Comparison of ENCODE assay signal across 25 cellular contexts in genomic region chr7:105289704-105290103, GRCh38.
DNase-seq lines count a peak whose midpoint lies in the region; ATAC-seq and TF ChIP-seq lines count a peak whose summit lies in the region.
"Had no signal": no experiment of that assay in that cellular context is flagged by ENCODE, and none has a peak within 500 bp of the region (broad histone marks: within the 10 kb centered on the region; RNA-seq: fewer than 3 reads in every experiment).

No MANE protein-coding gene starts in this region.

- ATAC-seq in activated CD4-positive, CD25-positive, alpha-beta regulatory T cell treated with anti-CD3 and anti-CD28 coated beads, Interleukin-2, amount 50 U/mL, for 24 hours = peak; percentile 89 to 92
- ATAC-seq in GM19397 (IDR thresholded peaks at IDR 0.05; ENCODE audit: unreplicated experiment) = no peak
- ATAC-seq: naive thymus-derived CD4-positive, alpha-beta T cell; right lobe of liver; stimulated activated memory B cell treated with anti-CD40 and anti-IgM and Interleukin-4, amounts not matched to agents 10 μg/mL and 1 μg/mL and 100 μg/mL, for 72 hours; T-helper 17 cell had no signal

- peak overlapping the region in 2 of 8 donors; percentile 0 to 42 for H3K4me3 Mint-ChIP-seq in CD4-positive, alpha-beta memory T cell
- no peak overlapping the region for H3K4me3 Mint-ChIP-seq in activated CD4-positive, alpha-beta memory T cell treated with anti-CD3 and anti-CD28 coated beads, Interleukin-2, amount 10 ng/mL, durations not matched to agents 7 days and 5 days
- no peak overlapping the region for H3K4me3 Mint-ChIP-seq in nephron
- H3K4me3 Mint-ChIP-seq: stimulated activated memory B cell treated with anti-CD40 and anti-IgM and Interleukin-4, amounts not matched to agents 10 μg/mL and 1 μg/mL and 100 μg/mL, for 72 hours; T-helper 17 cell had no signal

- H3K27me3 ChIP-seq in CD4-positive, alpha-beta memory T cell (ENCODE audit: insufficient read depth, low read length) = no peaks in the 10 kb centered on the region
- H3K27me3 ChIP-seq: BE2C, Peyer's patch, right lobe of liver, SJSA1, transverse colon had no signal

- intact Hi-C loops in CD4-positive, alpha-beta memory T cell (cut with micrococcal nuclease) = no loop called here

- POLR2A ChIA-PET in CD4-positive, alpha-beta memory T cell (lab: Charles Lee; ENCODE audit: partially characterized antibody) = interaction anchor here (1.2 kb wide), 1 partner anchor 17 kb away, joined by 3 read pairs; no protein-coding TSS in a partner anchor
- POLR2A ChIA-PET in activated CD4-positive, alpha-beta memory T cell treated with anti-CD3 and anti-CD28 coated beads, Interleukin-2, amount 10 ng/mL, durations not matched to agents 7 days and 5 days (lab: Charles Lee) = interaction anchor here (1.2 to 1.4 kb wide), 2 partner anchors 10 to 25 kb away, joined by 3 to 6 read pairs; no protein-coding TSS in a partner anchor

- no peaks in the 10 kb centered on the region for H3K36me3 ChIP-seq in CD4-positive, alpha-beta memory T cell (ENCODE audit: insufficient read depth, low read length)
- H3K36me3 ChIP-seq: BE2C, Peyer's patch, right lobe of liver, SJSA1, transverse colon had no signal

- no peak for TF ChIP-seq CTCF in nephron (IDR thresholded peaks at IDR 0.05; ENCODE audit: unreplicated experiment in 3 of 3)

- CTCF ChIA-PET in CD4-positive, alpha-beta memory T cell (lab: Charles Lee; ENCODE audit: partially characterized antibody) = no interaction called here
- CTCF ChIA-PET in activated CD4-positive, alpha-beta memory T cell treated with anti-CD3 and anti-CD28 coated beads, Interleukin-2, amount 10 ng/mL, durations not matched to agents 7 days and 5 days (lab: Charles Lee) = interaction anchor here (0.6 to 1.7 kb wide), 2 partner anchors 8 to 193 kb away, joined by 3 to 4 read pairs; no protein-coding TSS in a partner anchor

- no peaks in the 10 kb centered on the region for H3K9me3 ChIP-seq in CD4-positive, alpha-beta memory T cell (ENCODE audit: control insufficient read depth in 1 of 2, low read length in 2 of 2)
- H3K9me3 ChIP-seq: BE2C, Peyer's patch, right lobe of liver, SJSA1, transverse colon had no signal

- H3K9me3 Mint-ChIP-seq in CD4-positive, alpha-beta memory T cell = no peaks in the 10 kb centered on the region
- no peaks in the 10 kb centered on the region for H3K9me3 Mint-ChIP-seq in activated CD4-positive, alpha-beta memory T cell treated with anti-CD3 and anti-CD28 coated beads, Interleukin-2, amount 10 ng/mL, durations not matched to agents 7 days and 5 days
- H3K9me3 Mint-ChIP-seq in nephron = no peaks in the 10 kb centered on the region
- H3K9me3 Mint-ChIP-seq: stimulated activated memory B cell treated with anti-CD40 and anti-IgM and Interleukin-4, amounts not matched to agents 10 μg/mL and 1 μg/mL and 100 μg/mL, for 72 hours had no signal

- H3K4me1 Mint-ChIP-seq in CD4-positive, alpha-beta memory T cell = peaks cover 15 to 34% (median 17%) of the 10 kb centered on the region in 4 donors
- H3K4me1 Mint-ChIP-seq in activated CD4-positive, alpha-beta memory T cell treated with anti-CD3 and anti-CD28 coated beads, Interleukin-2, amount 10 ng/mL, durations not matched to agents 7 days and 5 days = peaks cover 20% of the 10 kb centered on the region
- H3K4me1 Mint-ChIP-seq in nephron = peaks cover 9% of the 10 kb centered on the region

- peak overlapping the region in 4 of 7 donors; percentile 1 to 83 (median 34) for H3K27ac Mint-ChIP-seq in CD4-positive, alpha-beta memory T cell
- H3K27ac Mint-ChIP-seq in activated CD4-positive, alpha-beta memory T cell treated with anti-CD3 and anti-CD28 coated beads, Interleukin-2, amount 10 ng/mL, durations not matched to agents 7 days and 5 days = peak overlapping the region; percentile 23
- peak overlapping the region in 2 of 3 experiments; percentile 7 to 21 for H3K27ac Mint-ChIP-seq in nephron
- H3K27ac Mint-ChIP-seq: stimulated activated memory B cell treated with anti-CD40 and anti-IgM and Interleukin-4, amounts not matched to agents 10 μg/mL and 1 μg/mL and 100 μg/mL, for 72 hours; T-helper 17 cell had no signal

- no peaks in the 10 kb centered on the region for H3K27me3 Mint-ChIP-seq in CD4-positive, alpha-beta memory T cell
- no peaks in the 10 kb centered on the region for H3K27me3 Mint-ChIP-seq in activated CD4-positive, alpha-beta memory T cell treated with anti-CD3 and anti-CD28 coated beads, Interleukin-2, amount 10 ng/mL, durations not matched to agents 7 days and 5 days
- no peaks in the 10 kb centered on the region for H3K27me3 Mint-ChIP-seq in nephron (ENCODE audit: low read depth)
- H3K27me3 Mint-ChIP-seq: naive thymus-derived CD4-positive, alpha-beta T cell; stimulated activated memory B cell treated with anti-CD40 and anti-IgM and Interleukin-4, amounts not matched to agents 10 μg/mL and 1 μg/mL and 100 μg/mL, for 72 hours; T-helper 17 cell had no signal

- no peak for DNase-seq in activated CD4-positive, CD25-positive, alpha-beta regulatory T cell (lab: John Stamatoyannopoulos, UW)
- DNase-seq in CD4-positive, alpha-beta memory T cell = no peak
- no peak for DNase-seq in activated CD4-positive, alpha-beta memory T cell treated with anti-CD3 and anti-CD28 coated beads, Interleukin-2, amount 10 ng/mL, durations not matched to agents 7 days and 5 days
- DNase-seq in NK-92 treated with Interleukin-12 subunit alpha and Interleukin-12 subunit beta, amount 100 ng/mL, for 24 hours (lab: John Stamatoyannopoulos, UW) = no peak
- no peak for DNase-seq in NCI-H187 treated with DMSO at 0.1 percent for 48 hours (lab: John Stamatoyannopoulos, UW)
- DNase-seq: activated naive CD4-positive, alpha-beta T cell treated with Interleukin-2 at 50 U/mL for 16 hours; BE2C; effector CD4-positive, alpha-beta T cell; mesendoderm; naive thymus-derived CD4-positive, alpha-beta T cell; NCI-H1092 treated with DMSO at 0.1 percent for 48 hours; NCI-H2081; NCI-H446; Peyer's patch; right lobe of liver; T-helper 17 cell; transverse colon had no signal

- no peak overlapping the region for H3K4me3 ChIP-seq in CD4-positive, alpha-beta memory T cell (ENCODE audit: low read length in 2 of 2)
- H3K4me3 ChIP-seq: Peyer's patch, right lobe of liver, SJSA1, transverse colon had no signal

- H3K27ac ChIP-seq in CD4-positive, alpha-beta memory T cell (ENCODE audit: low read depth, low read length) = no peak overlapping the region
- H3K27ac ChIP-seq: 22Rv1, parathyroid adenoma, Peyer's patch, right lobe of liver, SJSA1, transverse colon, VCaP had no signal

- peaks cover 4 to 9% of the 10 kb centered on the region in 2 donors for H3K36me3 Mint-ChIP-seq in CD4-positive, alpha-beta memory T cell
- no peaks in the 10 kb centered on the region for H3K36me3 Mint-ChIP-seq in activated CD4-positive, alpha-beta memory T cell treated with anti-CD3 and anti-CD28 coated beads, Interleukin-2, amount 10 ng/mL, durations not matched to agents 7 days and 5 days (ENCODE audit: low read depth)
- peaks cover 4% of the 10 kb centered on the region for H3K36me3 Mint-ChIP-seq in nephron (ENCODE audit: low read depth)

- peaks cover 10% of the 10 kb centered on the region for H3K4me1 ChIP-seq in CD4-positive, alpha-beta memory T cell (ENCODE audit: insufficient read depth, low read length)
- H3K4me1 ChIP-seq: BE2C, parathyroid adenoma, Peyer's patch, right lobe of liver, SJSA1, transverse colon had no signal
